In genomic region chr11:108467091-108467823, GRCh38 we compare ENCODE assay signal across 1 cellular context.
TF ChIP-seq lines count a peak whose summit lies in the region.

C11orf65 (minus strand) TSS chr11:108467529; CDS start chr11:108461559, 5,970 bp downstream.

TF ChIP-seq in K562, 482 proteins besides CTCF, POLR2A, EP300 and RAD21 (continued from another document and continues in another):
- TF ChIP-seq TRIM25 (IDR thresholded peaks at IDR 0.05; ENCODE audit: borderline replicate concordance) (no peak), SNIP1 (IDR thresholded peaks at IDR 0.05; ENCODE audit: low read depth) (no peak), ZKSCAN3 (CRISPR knock-in tag; IDR thresholded peaks at IDR 0.05) (no peak), RBBP5 (IDR thresholded peaks at IDR 0.05; ENCODE audit: borderline replicate concordance, insufficient read depth, low read length, poor library complexity, severe bottlenecking) (peak; percentile 73), SMARCA5 (IDR thresholded peaks at IDR 0.05) (no peak), ARID4B (CRISPR knock-in tag; IDR thresholded peaks at IDR 0.05) (peak; percentile 60; the same call in 1 of the 2 replicates), ZC3H4 (CRISPR knock-in tag; IDR thresholded peaks at IDR 0.05; ENCODE audit: borderline replicate concordance) (peak; percentile 98), E4F1 (CRISPR knock-in tag; IDR thresholded peaks at IDR 0.05; ENCODE audit: borderline replicate concordance) (no peak), JUND (IDR thresholded peaks at IDR 0.05; ENCODE audit: borderline replicate concordance, low read depth, low read length) (peak; percentile 88), JUND (tag; IDR thresholded peaks at IDR 0.05; ENCODE audit: borderline replicate concordance, low read depth, low read length) (peak; percentile 80; the same call in 2 of the 3 replicates), ZNF140 (CRISPR knock-in tag; IDR thresholded peaks at IDR 0.05) (no peak), CBFA2T3 (IDR thresholded peaks at IDR 0.05) (no peak), RHOXF2B (CRISPR knock-in tag; conservative IDR thresholded peaks at IDR 0.05) (no peak), MTF1 (CRISPR knock-in tag; IDR thresholded peaks at IDR 0.05; ENCODE audit: borderline replicate concordance) (no peak), SMARCB1 (IDR thresholded peaks at IDR 0.05; ENCODE audit: insufficient read length, low read depth) (no peak), RUNX1 (IDR thresholded peaks at IDR 0.05; ENCODE audit: low read depth) (peak; percentile 38; the same call in 1 of the 2 replicates), DMBX1 (CRISPR knock-in tag; IDR thresholded peaks at IDR 0.05; ENCODE audit: borderline replicate concordance) (no peak), ZNF24 (IDR thresholded peaks at IDR 0.05) (no peak; the same call in 1 of the 2 replicates), ARID2 (IDR thresholded peaks at IDR 0.05) (no peak), ZNF408 (CRISPR knock-in tag; IDR thresholded peaks at IDR 0.05; ENCODE audit: low read depth) (no peak), FUS (optimal IDR thresholded peaks at IDR 0.05; ENCODE audit: low read depth, low read length) (no peak), MECOM (CRISPR knock-in tag; IDR thresholded peaks at IDR 0.05) (no peak), GATAD2A (IDR thresholded peaks at IDR 0.05) (no peak; the same call in 1 of the 2 replicates), FOS (IDR thresholded peaks at IDR 0.05; ENCODE audit: extremely low read depth, insufficient read length) (no peak), BCOR (IDR thresholded peaks at IDR 0.05) (no peak), HDAC1 (IDR thresholded peaks at IDR 0.05) (peak in 1 of 2 experiments; percentile 77; a peak in 2 of 4 replicates), KAT8 (IDR thresholded peaks at IDR 0.05; ENCODE audit: low read depth) (no peak), CXXC5 (CRISPR knock-in tag; IDR thresholded peaks at IDR 0.05) (peak; percentile 68), ZBTB17 (CRISPR knock-in tag; IDR thresholded peaks at IDR 0.05) (no peak), KDM2B (CRISPR knock-in tag; IDR thresholded peaks at IDR 0.05) (no peak), THRAP3 (IDR thresholded peaks at IDR 0.05; ENCODE audit: borderline replicate concordance) (no peak), RB1 (IDR thresholded peaks at IDR 0.05; ENCODE audit: low read depth) (peak; percentile 48; the same call in 1 of the 2 replicates), E2F5 (CRISPR knock-in tag; IDR thresholded peaks at IDR 0.05) (no peak), ZNF655 (CRISPR knock-in tag; IDR thresholded peaks at IDR 0.05) (no peak), ZNF586 (CRISPR knock-in tag; conservative IDR thresholded peaks at IDR 0.05) (no peak), SP2 (IDR thresholded peaks at IDR 0.05; ENCODE audit: extremely low read depth, low read depth, low read length, poor library complexity, severe bottlenecking) (peak; percentile 21), GTF2F1 (IDR thresholded peaks at IDR 0.05; ENCODE audit: low read depth, low read length) (no peak; the same call in 1 of the 2 replicates), SLC30A9 (CRISPR knock-in tag; IDR thresholded peaks at IDR 0.05) (no peak), ZNF609 (CRISPR knock-in tag; IDR thresholded peaks at IDR 0.05; ENCODE audit: borderline replicate concordance) (no peak), JUN (IDR thresholded peaks at IDR 0.05; ENCODE audit: borderline replicate concordance, low read depth, low read length) (peak; percentile 28; the same call in 1 of the 2 replicates), JUN (CRISPR knock-in tag; IDR thresholded peaks at IDR 0.05; ENCODE audit: borderline replicate concordance) (no peak), NELFE (IDR thresholded peaks at IDR 0.05; ENCODE audit: insufficient read depth, insufficient read length) (peak; percentile 41), TAF1 (IDR thresholded peaks at IDR 0.05; ENCODE audit: control insufficient read depth, extremely low read depth, insufficient read depth, low read length, severe bottlenecking) (peak; percentile 87), NR0B1 (IDR thresholded peaks at IDR 0.05; ENCODE audit: partially characterized antibody) (no peak), PML (IDR thresholded peaks at IDR 0.05; ENCODE audit: low read length) (peak; percentile 92), HEY1 (CRISPR knock-in tag; IDR thresholded peaks at IDR 0.05; ENCODE audit: borderline replicate concordance) (no peak), USF1 (CRISPR knock-in tag; IDR thresholded peaks at IDR 0.05) (no peak), TFAM (CRISPR knock-in tag; conservative IDR thresholded peaks at IDR 0.05) (no peak), YBX1 (IDR thresholded peaks at IDR 0.05) (no peak), DDX20 (tag; IDR thresholded peaks at IDR 0.05; ENCODE audit: low read depth) (no peak), TEAD4 (IDR thresholded peaks at IDR 0.05; ENCODE audit: low read length) (peak; percentile 3; the same call in 1 of the 2 replicates), TEAD4 (CRISPR knock-in tag; IDR thresholded peaks at IDR 0.05; ENCODE audit: borderline replicate concordance) (no peak), DACH1 (IDR thresholded peaks at IDR 0.05; ENCODE audit: partially characterized antibody) (peak; percentile 36)
